ENCODE assay signal across 9 cellular contexts in the genomic region with DNA sequence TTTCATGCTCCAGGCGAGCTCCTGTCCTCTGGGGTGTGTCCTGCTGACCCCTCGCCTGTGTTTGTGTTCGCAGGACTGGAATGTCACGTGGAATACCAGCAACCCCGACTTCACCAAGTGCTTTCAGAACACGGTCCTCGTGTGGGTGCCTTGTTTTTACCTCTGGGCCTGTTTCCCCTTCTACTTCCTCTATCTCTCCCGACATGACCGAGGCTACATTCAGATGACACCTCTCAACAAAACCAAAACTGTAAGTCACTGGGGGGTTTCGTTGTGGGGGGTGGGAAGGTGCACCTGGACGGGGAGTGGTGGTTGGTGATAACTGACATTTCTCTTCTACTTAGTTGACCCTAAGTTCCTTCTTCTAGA. TPM values are rescaled to one million over a fixed set of nuclear protein-coding genes. Genes with fewer than 3 reads are reported as not detected.
A peak's percentile ranks its signal among the peaks of the same experiment; 100 is the strongest.
DNase-seq lines count a peak whose midpoint lies in the region; ATAC-seq and TF ChIP-seq lines count a peak whose summit lies in the region.
"Had no signal": no experiment of that assay in that cellular context is flagged by ENCODE, and none has a peak within 500 bp of the region (broad histone marks: within the 10 kb centered on the region; RNA-seq: fewer than 3 reads in every experiment).

No MANE protein-coding gene starts in this region.

- no peaks in the 10 kb centered on the region for H3K9me3 Mint-ChIP-seq in activated CD4-positive, alpha-beta T cell treated with anti-CD3 and anti-CD28 coated beads for 36 hours (ENCODE audit: low read depth)
- H3K9me3 Mint-ChIP-seq in T-cell, result no peaks in the 10 kb centered on the region

- H3K27me3 Mint-ChIP-seq in activated CD4-positive, alpha-beta T cell treated with anti-CD3 and anti-CD28 coated beads for 36 hours, result no peaks in the 10 kb centered on the region
- no peaks in the 10 kb centered on the region for H3K27me3 Mint-ChIP-seq in T-cell

- CTCF ChIA-PET in activated CD4-positive, alpha-beta T cell treated with anti-CD3 and anti-CD28 coated beads for 36 hours (lab: Charles Lee), result no interaction called here
- CTCF ChIA-PET in T-cell (lab: Charles Lee), result no interaction called here

- POLR2A ChIA-PET in activated CD4-positive, alpha-beta T cell treated with anti-CD3 and anti-CD28 coated beads for 36 hours (lab: Charles Lee), result no interaction called here
- POLR2A ChIA-PET in T-cell (lab: Charles Lee), result no interaction called here

- H3K36me3 Mint-ChIP-seq in activated CD4-positive, alpha-beta T cell treated with anti-CD3 and anti-CD28 coated beads for 36 hours (ENCODE audit: low read depth), result peaks cover 42% of the 10 kb centered on the region
- H3K36me3 Mint-ChIP-seq in T-cell, result peaks cover 34% of the 10 kb centered on the region

- ATAC-seq in activated CD4-positive, alpha-beta T cell treated with anti-CD3 and anti-CD28 coated beads for 36 hours, result no peak
- peak; percentile 71 for ATAC-seq in HG02852 (IDR thresholded peaks at IDR 0.05; ENCODE audit: unreplicated experiment)
- no peak for ATAC-seq in T-cell (replicated peaks in 1 of 4)
- peak; percentile 34 for ATAC-seq in stimulated activated naive CD8-positive, alpha-beta T cell treated with anti-CD3 and anti-CD28 coated beads, Interleukin-15, Interleukin-2, amounts not matched to agents 100 U/mL and 50 U/mL, for 24 hours
- no peak for ATAC-seq in foreskin keratinocyte

- H3K27ac ChIP-seq in foreskin keratinocyte, result no peak overlapping the region
- no peak overlapping the region for H3K27ac ChIP-seq in dorsolateral prefrontal cortex

- DNase-seq in activated CD4-positive, alpha-beta T cell treated with anti-CD3 and anti-CD28 coated beads for 36 hours, result no peak
- no peak for DNase-seq in activated CD4-positive, alpha-beta T cell treated with anti-CD3 and anti-CD28 coated beads, Interleukin-2, amount 50 U/mL, for 1 hour
- peak in 1 of 34 experiments; percentile 5 for DNase-seq in T-cell
- DNase-seq in stimulated activated naive CD8-positive, alpha-beta T cell treated with anti-CD3 and anti-CD28 coated beads, Interleukin-15, Interleukin-2, amounts not matched to agents 100 U/mL and 50 U/mL, for 24 hours, result no peak
- no peak for DNase-seq in foreskin keratinocyte
- no peak for DNase-seq in dorsolateral prefrontal cortex
- no peak for DNase-seq in NCI-H1105 treated with DMSO at 0.1 percent for 48 hours (lab: John Stamatoyannopoulos, UW)

- peaks cover 16% of the 10 kb centered on the region for H3K4me1 Mint-ChIP-seq in activated CD4-positive, alpha-beta T cell treated with anti-CD3 and anti-CD28 coated beads for 36 hours
- peaks cover 18 to 28% (median 22%) of the 10 kb centered on the region in 3 donors for H3K4me1 Mint-ChIP-seq in T-cell

- H3K4me1 ChIP-seq in foreskin keratinocyte, result no peaks in the 10 kb centered on the region

- H3K27me3 ChIP-seq in foreskin keratinocyte, result no peaks in the 10 kb centered on the region
- no peaks in the 10 kb centered on the region for H3K27me3 ChIP-seq in dorsolateral prefrontal cortex

- no peak overlapping the region for H3K4me3 Mint-ChIP-seq in activated CD4-positive, alpha-beta T cell treated with anti-CD3 and anti-CD28 coated beads for 36 hours
- peak overlapping the region in 1 of 3 donors; percentile 43 for H3K4me3 Mint-ChIP-seq in T-cell

- no peak overlapping the region for H3K4me3 ChIP-seq in dorsolateral prefrontal cortex
- H3K4me3 ChIP-seq: skin epidermis had no signal

- intact Hi-C loops in activated CD4-positive, alpha-beta T cell treated with anti-CD3 and anti-CD28 coated beads for 36 hours (cut with DNase I, micrococcal nuclease), result no loop called here
- intact Hi-C loops in dorsolateral prefrontal cortex (cut with DNase I), result no loop called here

- no peak for TF ChIP-seq CTCF in foreskin keratinocyte (conservative IDR thresholded peaks at IDR 0.05)
- TF ChIP-seq CTCF in dorsolateral prefrontal cortex (IDR thresholded peaks at IDR 0.05 in 54 of 56, conservative IDR thresholded peaks at IDR 0.05 in 2 of 56; ENCODE audit: low read depth in 1 of 56, partially characterized antibody in 56 of 56), result no peak

- peak overlapping the region; percentile 82 for H3K27ac Mint-ChIP-seq in activated CD4-positive, alpha-beta T cell treated with anti-CD3 and anti-CD28 coated beads for 36 hours
- peak overlapping the region; percentile 84 to 87 for H3K27ac Mint-ChIP-seq in T-cell

RNA-seq across cellular contexts. Expression of a gene that starts 58.3 kb away (rescaled TPM):
- 10 to 100 TPM; 57.8 to 65.1 TPM for total RNA-seq in activated CD4-positive, alpha-beta T cell treated with anti-CD3 and anti-CD28 coated beads for 36 hours
- total RNA-seq in T-cell (10 to 100 TPM; 59.4 to 68.1 (median 63.0) TPM), foreskin keratinocyte (22.1 and 22.3 TPM in 2 replicates), dorsolateral prefrontal cortex (10 to 100 TPM; 10.3 to 25.6 (median 15.5) TPM)
- polyA plus RNA-seq in foreskin keratinocyte, result 7.0 and 8.9 TPM in 2 replicates

Comparison
In these comparisons a context has a peak if more than half of its experiments do, and no peak if none do; other contexts are left out.
1. ATAC-seq: peak in HG02852 (single experiment) and stimulated activated naive CD8-positive, alpha-beta T cell treated with anti-CD3 and anti-CD28 coated beads, Interleukin-15, Interleukin-2, amounts not matched to agents 100 U/mL and 50 U/mL, for 24 hours (single experiment); none in activated CD4-positive, alpha-beta T cell treated with anti-CD3 and anti-CD28 coated beads for 36 hours (single experiment), T-cell (0 of 4) and foreskin keratinocyte (single experiment).